39 cellular contexts compared by ENCODE assay signal in genomic region chr2:74999464-74999863, GRCh38.
"Had no signal": no experiment of that assay in that cellular context is flagged by ENCODE, and none has a peak within 500 bp of the region (broad histone marks: within the 10 kb centered on the region; RNA-seq: fewer than 3 reads in every experiment).

No MANE protein-coding gene starts in this region.

- H3K9me3 Mint-ChIP-seq: activated CD4-positive, alpha-beta memory T cell treated with anti-CD3 and anti-CD28 coated beads for 36 hours; activated CD4-positive, alpha-beta T cell treated with anti-CD3 and anti-CD28 coated beads, Interleukin-2, amount 10 ng/mL, durations not matched to agents 24 days and 14 days; activated CD8-positive, alpha-beta T cell treated with anti-CD3 and anti-CD28 coated beads for 36 hours; activated naive CD4-positive, alpha-beta T cell treated with anti-CD3 and anti-CD28 coated beads for 36 hours; activated naive CD8-positive, alpha-beta T cell treated with anti-CD3 and anti-CD28 coated beads for 36 hours; activated T-cell treated with anti-CD3 and anti-CD28 coated beads, Interleukin-2, amount 50 U/mL, for 4 hours; activated T-cell treated with anti-CD3 and anti-CD28 coated beads, Interleukin-2, amount 50 U/mL, for 72 hours; activated T-helper 1 cell treated with anti-CD3 and anti-CD28 coated beads, Interleukin-12 subunit alpha, Interleukin-12 subunit beta, Interleukin-2, Interleukin-4 antibody, amounts not matched to agents 30 ng/mL and 10 ng/mL and 1 ng/mL, durations not matched to agents 14 hours and 24 hours and 36 hours; activated T-helper 17 cell treated with anti-CD3 and anti-CD28 coated beads, Interleukin-2, amount 50 U/mL, for 72 hours; central memory CD8-positive, alpha-beta T cell; T-helper 1 cell treated with Interleukin-12 subunit alpha and Interleukin-12 subunit beta and Interleukin-4 antibody, amounts not matched to agents 30 μg/mL and 1 μg/mL, for 36 hours; T-helper 2 cell treated with Interferon-gamma antibody and Interleukin-4, amounts not matched to agents 5 μg/mL and 100 μg/mL, for 36 hours had no signal

- FAIRE-seq: astrocyte, bronchial epithelial cell, TTC549 had no signal

- H3K36me3 Mint-ChIP-seq: activated naive CD4-positive, alpha-beta T cell treated with anti-CD3 and anti-CD28 coated beads, Interleukin-2, amount 50 U/mL, for 72 hours had no signal

- H3K4me3 Mint-ChIP-seq: activated B cell treated with CpG ODN at 0.5 μM for 24 hours; activated CD4-positive, alpha-beta memory T cell treated with anti-CD3 and anti-CD28 coated beads for 36 hours; activated CD4-positive, alpha-beta T cell treated with anti-CD3 and anti-CD28 coated beads, Interleukin-2, amount 10 ng/mL, durations not matched to agents 24 days and 14 days; activated CD8-positive, alpha-beta T cell treated with anti-CD3 and anti-CD28 coated beads for 36 hours; activated naive CD4-positive, alpha-beta T cell treated with anti-CD3 and anti-CD28 coated beads for 36 hours; activated naive CD8-positive, alpha-beta T cell treated with anti-CD3 and anti-CD28 coated beads for 36 hours; activated T-cell treated with anti-CD3 and anti-CD28 coated beads, Interleukin-2, amount 50 U/mL, for 4 hours; activated T-cell treated with anti-CD3 and anti-CD28 coated beads, Interleukin-2, amount 50 U/mL, for 72 hours; activated T-helper 1 cell treated with anti-CD3 and anti-CD28 coated beads, Interleukin-12 subunit alpha, Interleukin-12 subunit beta, Interleukin-2, Interleukin-4 antibody, amounts not matched to agents 30 ng/mL and 10 ng/mL and 1 ng/mL, durations not matched to agents 14 hours and 24 hours and 36 hours; activated T-helper 17 cell treated with anti-CD3 and anti-CD28 coated beads, Interleukin-2, amount 50 U/mL, for 72 hours; central memory CD8-positive, alpha-beta T cell; T-helper 1 cell treated with Interleukin-12 subunit alpha and Interleukin-12 subunit beta and Interleukin-4 antibody, amounts not matched to agents 30 μg/mL and 1 μg/mL, for 36 hours; T-helper 2 cell treated with Interferon-gamma antibody and Interleukin-4, amounts not matched to agents 5 μg/mL and 100 μg/mL, for 36 hours had no signal

- DNase-seq: activated B cell treated with CpG ODN at 0.5 μM for 24 hours; activated CD4-positive, alpha-beta memory T cell treated with anti-CD3 and anti-CD28 coated beads for 36 hours; activated CD4-positive, alpha-beta T cell treated with anti-CD3 and anti-CD28 coated beads for 4 hours; activated CD4-positive, alpha-beta T cell treated with anti-CD3 and anti-CD28 coated beads, Interleukin-2, amount 10 ng/mL, durations not matched to agents 24 days and 14 days; activated CD4-positive, alpha-beta T cell treated with anti-CD3 and anti-CD28 coated beads, Interleukin-2, amount 50 U/mL, for 1 hour; activated CD4-positive, alpha-beta T cell treated with anti-CD3 and anti-CD28 coated beads, Interleukin-2, amount 50 U/mL, for 4 hours; activated CD4-positive, CD25-positive, alpha-beta regulatory T cell treated with anti-CD3 and anti-CD28 coated beads, Interleukin-2, amount 50 U/mL, for 72 hours; activated CD8-positive, alpha-beta memory T cell treated with anti-CD3 and anti-CD28 coated beads, Interleukin-2, amount 50 U/mL, for 4 hours; activated CD8-positive, alpha-beta T cell treated with anti-CD3 and anti-CD28 coated beads for 36 hours; activated effector memory CD4-positive, alpha-beta T cell treated with anti-CD3 and anti-CD28 coated beads, Interleukin-2, amount 50 U/mL, for 16 hours; activated gamma-delta T cell treated with Interleukin-2 at 50 U/mL for 16 hours; activated naive CD4-positive, alpha-beta T cell; activated naive CD4-positive, alpha-beta T cell treated with anti-CD3 and anti-CD28 coated beads for 36 hours; activated naive CD4-positive, alpha-beta T cell treated with anti-CD3 and anti-CD28 coated beads, Interleukin-2, amount 50 U/mL, for 16 hours; activated naive CD8-positive, alpha-beta T cell treated with anti-CD3 and anti-CD28 coated beads for 36 hours; activated T-cell treated with anti-CD3 and anti-CD28 coated beads for 4 hours; activated T-cell treated with anti-CD3 and anti-CD28 coated beads, Interleukin-2, amount 50 U/mL, for 1 hour; activated T-cell treated with anti-CD3 and anti-CD28 coated beads, Interleukin-2, amount 50 U/mL, for 4 hours; activated T-cell treated with anti-CD3 and anti-CD28 coated beads, Interleukin-2, amount 50 U/mL, for 72 hours; adrenal gland; amniotic stem cell; aorta; body of pancreas; caudate nucleus; cerebellar nuclear complex; T-helper 1 cell; T-helper 2 cell; T-helper 9 cell had no signal

- H3K27ac ChIP-seq: adrenal gland, body of pancreas, cardiac muscle cell, VCaP had no signal

- H3K27me3 Mint-ChIP-seq: activated B cell treated with CpG ODN at 0.5 μM for 24 hours; activated CD4-positive, alpha-beta memory T cell treated with anti-CD3 and anti-CD28 coated beads for 36 hours; activated CD4-positive, alpha-beta T cell treated with anti-CD3 and anti-CD28 coated beads, Interleukin-2, amount 10 ng/mL, durations not matched to agents 24 days and 14 days; activated CD8-positive, alpha-beta T cell treated with anti-CD3 and anti-CD28 coated beads for 36 hours; activated naive CD8-positive, alpha-beta T cell treated with anti-CD3 and anti-CD28 coated beads for 36 hours; activated T-helper 17 cell treated with anti-CD3 and anti-CD28 coated beads, Interleukin-2, amount 50 U/mL, for 72 hours; central memory CD8-positive, alpha-beta T cell had no signal

- H3K9me3 ChIP-seq: adrenal gland, body of pancreas had no signal

- H3K36me3 ChIP-seq: adrenal gland, cardiac muscle cell had no signal

- H3K4me1 ChIP-seq: adrenal gland, body of pancreas had no signal

- ATAC-seq: activated CD8-positive, alpha-beta T cell treated with anti-CD3 and anti-CD28 coated beads for 36 hours; activated naive CD4-positive, alpha-beta T cell treated with anti-CD3 and anti-CD28 coated beads, Interleukin-2, amount 50 U/mL, for 72 hours; activated T-cell treated with anti-CD3 and anti-CD28 coated beads, Interleukin-2, amount 50 U/mL, for 4 hours; activated T-cell treated with anti-CD3 and anti-CD28 coated beads, Interleukin-2, amount 50 U/mL, for 72 hours; activated T-helper 17 cell treated with anti-CD3 and anti-CD28 coated beads, Interleukin-2, amount 50 U/mL, for 72 hours; body of pancreas had no signal

- H3K4me3 ChIP-seq: adrenal gland, body of pancreas, cardiac muscle cell had no signal

- H3K27me3 ChIP-seq: adrenal gland, body of pancreas, cardiac muscle cell had no signal

- H3K27ac Mint-ChIP-seq: activated B cell treated with CpG ODN at 0.5 μM for 24 hours; activated CD4-positive, alpha-beta memory T cell treated with anti-CD3 and anti-CD28 coated beads for 36 hours; activated CD4-positive, alpha-beta T cell treated with anti-CD3 and anti-CD28 coated beads, Interleukin-2, amount 10 ng/mL, durations not matched to agents 24 days and 14 days; activated CD8-positive, alpha-beta T cell treated with anti-CD3 and anti-CD28 coated beads for 36 hours; activated naive CD4-positive, alpha-beta T cell treated with anti-CD3 and anti-CD28 coated beads for 36 hours; activated naive CD4-positive, alpha-beta T cell treated with anti-CD3 and anti-CD28 coated beads, Interleukin-2, amount 50 U/mL, for 72 hours; activated naive CD8-positive, alpha-beta T cell treated with anti-CD3 and anti-CD28 coated beads for 36 hours; activated T-cell treated with anti-CD3 and anti-CD28 coated beads, Interleukin-2, amount 50 U/mL, for 72 hours; activated T-helper 1 cell treated with anti-CD3 and anti-CD28 coated beads, Interleukin-12 subunit alpha, Interleukin-12 subunit beta, Interleukin-2, Interleukin-4 antibody, amounts not matched to agents 30 ng/mL and 10 ng/mL and 1 ng/mL, durations not matched to agents 14 hours and 24 hours and 36 hours; activated T-helper 17 cell treated with anti-CD3 and anti-CD28 coated beads, Interleukin-2, amount 50 U/mL, for 72 hours; T-helper 1 cell treated with Interleukin-12 subunit alpha and Interleukin-12 subunit beta and Interleukin-4 antibody, amounts not matched to agents 30 μg/mL and 1 μg/mL, for 36 hours; T-helper 2 cell treated with Interferon-gamma antibody and Interleukin-4, amounts not matched to agents 5 μg/mL and 100 μg/mL, for 36 hours had no signal

- H3K4me1 Mint-ChIP-seq: activated B cell treated with CpG ODN at 0.5 μM for 24 hours; activated CD4-positive, alpha-beta T cell treated with anti-CD3 and anti-CD28 coated beads, Interleukin-2, amount 10 ng/mL, durations not matched to agents 24 days and 14 days; activated naive CD8-positive, alpha-beta T cell treated with anti-CD3 and anti-CD28 coated beads for 36 hours; activated T-helper 17 cell treated with anti-CD3 and anti-CD28 coated beads, Interleukin-2, amount 50 U/mL, for 72 hours; central memory CD8-positive, alpha-beta T cell had no signal
